ENCODE assay signal across 30 cellular contexts in genomic region chr16:17944345-17944744, GRCh38.
"Had no signal": no experiment of that assay in that cellular context is flagged by ENCODE, and none has a peak within 500 bp of the region (broad histone marks: within the 10 kb centered on the region; RNA-seq: fewer than 3 reads in every experiment).

No MANE protein-coding gene starts in this region.

- H3K4me1 ChIP-seq: esophagus squamous epithelium, heart right ventricle, parathyroid adenoma, sigmoid colon, testis, tibial artery had no signal

- H3K27ac ChIP-seq: coronary artery, esophagus squamous epithelium, heart right ventricle, parathyroid adenoma, sigmoid colon, testis, tibial artery had no signal

- H3K36me3 ChIP-seq: esophagus squamous epithelium, heart right ventricle, sigmoid colon, tibial artery had no signal

- FAIRE-seq: endometrium, kidney had no signal

- DNase-seq: dermis blood vessel endothelial cell; effector memory CD4-positive, alpha-beta T cell; erythroblast; esophagus squamous epithelium; foreskin melanocyte; glutamatergic neuron; heart right ventricle; hippocampal formation; kidney; mucosa of descending colon; naive B cell; sigmoid colon; stimulated activated CD4-positive, alpha-beta T cell treated with anti-CD3 and anti-CD28 coated beads, Interleukin-2, amount 100 ng/mL, for 24 hours; stimulated activated CD4-positive, alpha-beta T cell treated with anti-CD3 and anti-CD28 coated beads, Interleukin-4, amount 100 ng/mL, for 24 hours; stimulated activated naive CD8-positive, alpha-beta T cell treated with anti-CD3 and anti-CD28 coated beads, Interleukin-15, Interleukin-2, amounts not matched to agents 100 U/mL and 50 U/mL, for 24 hours; substantia nigra; testis; tibial artery had no signal

- H3K9ac ChIP-seq: parathyroid adenoma had no signal

- H2AFZ ChIP-seq: parathyroid adenoma had no signal

- H3K9me3 Mint-ChIP-seq: naive B cell; natural killer cell treated with Interleukin-12 subunit alpha and Interleukin-12 subunit beta and Interleukin-15 and Interleukin-18, amount 100 ng/mL, for 72 hours; neural crest cell; stimulated activated effector memory CD8-positive, alpha-beta T cell treated with anti-CD3 and anti-CD28 coated beads, Interleukin-12 subunit alpha, Interleukin-12 subunit beta, amount 100 ng/mL, for 72 hours; type B pancreatic cell had no signal

- H3K9me3 ChIP-seq: esophagus squamous epithelium, heart right ventricle, mucosa of descending colon, sigmoid colon, testis, tibial artery had no signal

- H3K4me3 ChIP-seq: coronary artery, esophagus squamous epithelium, heart right ventricle, lung, mucosa of descending colon, sigmoid colon, testis, tibial artery had no signal

- H3K4me3 Mint-ChIP-seq: memory B cell; mesothelial cell of epicardium; naive B cell; natural killer cell treated with Interleukin-12 subunit alpha and Interleukin-12 subunit beta and Interleukin-15 and Interleukin-18, amount 100 ng/mL, for 72 hours; neural crest cell; stimulated activated effector memory CD8-positive, alpha-beta T cell treated with anti-CD3 and anti-CD28 coated beads, Interleukin-12 subunit alpha, Interleukin-12 subunit beta, amount 100 ng/mL, for 72 hours; type B pancreatic cell had no signal

- ATAC-seq: heart right ventricle; left lobe of liver; mucosa of descending colon; natural killer cell treated with Interleukin-12 subunit alpha and Interleukin-12 subunit beta and Interleukin-15 and Interleukin-18, amount 100 ng/mL, for 72 hours; stimulated activated effector memory CD8-positive, alpha-beta T cell treated with anti-CD3 and anti-CD28 coated beads, Interleukin-12 subunit alpha, Interleukin-12 subunit beta, amount 100 ng/mL, for 72 hours; stimulated activated naive CD8-positive, alpha-beta T cell treated with anti-CD3 and anti-CD28 coated beads, Interleukin-15, Interleukin-2, amounts not matched to agents 100 U/mL and 50 U/mL, for 24 hours had no signal

- H3K36me3 Mint-ChIP-seq: mesothelial cell of epicardium; naive B cell; natural killer cell treated with Interleukin-12 subunit alpha and Interleukin-12 subunit beta and Interleukin-15 and Interleukin-18, amount 100 ng/mL, for 72 hours; stimulated activated effector memory CD8-positive, alpha-beta T cell treated with anti-CD3 and anti-CD28 coated beads, Interleukin-12 subunit alpha, Interleukin-12 subunit beta, amount 100 ng/mL, for 72 hours; type B pancreatic cell had no signal

- H3K79me2 ChIP-seq: parathyroid adenoma had no signal

- H3K27me3 ChIP-seq: sigmoid colon, testis, tibial artery had no signal

- H3K27ac Mint-ChIP-seq: memory B cell; mesothelial cell of epicardium; natural killer cell treated with Interleukin-12 subunit alpha and Interleukin-12 subunit beta and Interleukin-15 and Interleukin-18, amount 100 ng/mL, for 72 hours; progenitor cell of endocrine pancreas; stimulated activated effector memory CD8-positive, alpha-beta T cell treated with anti-CD3 and anti-CD28 coated beads, Interleukin-12 subunit alpha, Interleukin-12 subunit beta, amount 100 ng/mL, for 72 hours; type B pancreatic cell had no signal
